23 cellular contexts compared by ENCODE assay signal in the genomic region with DNA sequence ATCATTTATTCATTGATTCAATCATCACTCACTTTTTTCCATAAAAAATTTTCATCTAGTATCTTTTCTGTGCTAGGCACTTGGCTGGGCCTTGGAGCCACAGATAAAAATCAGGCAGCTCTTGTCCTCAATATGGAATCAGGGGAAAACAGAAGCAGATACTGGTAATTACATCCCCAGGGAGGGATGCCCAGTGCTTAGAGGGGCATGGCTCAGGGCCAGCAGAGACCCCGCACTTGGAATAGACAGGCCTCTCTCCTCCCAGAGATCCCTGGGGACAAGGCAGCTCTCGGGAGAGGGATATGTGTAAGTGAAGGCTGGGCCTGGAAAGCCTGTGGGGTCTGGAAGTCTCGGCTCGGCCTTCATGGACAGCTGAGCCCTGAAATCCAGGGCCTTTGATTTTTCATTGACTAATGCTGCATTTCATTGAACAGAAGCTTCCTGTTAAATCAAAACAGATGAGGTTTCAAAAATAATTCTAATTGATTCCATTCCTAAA.
"Had no signal": no experiment of that assay in that cellular context is flagged by ENCODE, and none has a peak within 500 bp of the region (broad histone marks: within the 10 kb centered on the region; RNA-seq: fewer than 3 reads in every experiment).

No MANE protein-coding gene starts in this region.

- H3K36me3 Mint-ChIP-seq: activated naive CD4-positive, alpha-beta T cell treated with anti-CD3 and anti-CD28 coated beads, Interleukin-2, amount 50 U/mL, for 24 hours; brain; mesothelial cell of epicardium; natural killer cell had no signal

- H3K27ac Mint-ChIP-seq: activated CD4-positive, alpha-beta T cell treated with anti-CD3 and anti-CD28 coated beads, Interleukin-2, amount 10 ng/mL, durations not matched to agents 7 days and 5 days; activated naive CD4-positive, alpha-beta T cell treated with anti-CD3 and anti-CD28 coated beads, Interleukin-2, amount 50 U/mL, for 24 hours; activated T-helper 1 cell treated with anti-CD3 and anti-CD28 coated beads, Interleukin-12 subunit alpha, Interleukin-12 subunit beta, Interleukin-2, Interleukin-4 antibody, amounts not matched to agents 30 ng/mL and 10 ng/mL and 1 ng/mL, durations not matched to agents 14 hours and 24 hours and 36 hours; brain; effector memory CD8-positive, alpha-beta T cell; mesothelial cell of epicardium; natural killer cell had no signal

- ATAC-seq: effector memory CD8-positive, alpha-beta T cell; heart right ventricle; left lung; natural killer cell had no signal

- H3K4me1 Mint-ChIP-seq: activated CD4-positive, alpha-beta T cell treated with anti-CD3 and anti-CD28 coated beads, Interleukin-2, amount 10 ng/mL, durations not matched to agents 7 days and 5 days; activated naive CD4-positive, alpha-beta T cell treated with anti-CD3 and anti-CD28 coated beads, Interleukin-2, amount 50 U/mL, for 24 hours; brain; mesothelial cell of epicardium; natural killer cell had no signal

- H3K4me3 Mint-ChIP-seq: activated CD4-positive, alpha-beta T cell treated with anti-CD3 and anti-CD28 coated beads, Interleukin-2, amount 10 ng/mL, durations not matched to agents 7 days and 5 days; activated naive CD4-positive, alpha-beta T cell treated with anti-CD3 and anti-CD28 coated beads, Interleukin-2, amount 50 U/mL, for 24 hours; activated T-helper 1 cell treated with anti-CD3 and anti-CD28 coated beads, Interleukin-12 subunit alpha, Interleukin-12 subunit beta, Interleukin-2, Interleukin-4 antibody, amounts not matched to agents 30 ng/mL and 10 ng/mL and 1 ng/mL, durations not matched to agents 14 hours and 24 hours and 36 hours; brain; effector memory CD8-positive, alpha-beta T cell; mesothelial cell of epicardium; natural killer cell had no signal

- H3K9me3 Mint-ChIP-seq: activated CD4-positive, alpha-beta T cell treated with anti-CD3 and anti-CD28 coated beads, Interleukin-2, amount 10 ng/mL, durations not matched to agents 7 days and 5 days; activated naive CD4-positive, alpha-beta T cell treated with anti-CD3 and anti-CD28 coated beads, Interleukin-2, amount 50 U/mL, for 24 hours; activated T-helper 1 cell treated with anti-CD3 and anti-CD28 coated beads, Interleukin-12 subunit alpha, Interleukin-12 subunit beta, Interleukin-2, Interleukin-4 antibody, amounts not matched to agents 30 ng/mL and 10 ng/mL and 1 ng/mL, durations not matched to agents 14 hours and 24 hours and 36 hours; brain; effector memory CD8-positive, alpha-beta T cell; mesothelial cell of epicardium; natural killer cell had no signal

- H3K36me3 ChIP-seq: heart right ventricle, left lung, ovary, prostate gland, spleen, WERI-Rb-1 had no signal

- H3K4me3 ChIP-seq: heart right ventricle, left lung, ovary, prostate gland, SK-N-MC, spleen, testis had no signal

- FAIRE-seq: TTC549 had no signal

- H3K27ac ChIP-seq: heart right ventricle, left lung, ovary, prostate gland, SK-N-MC, spleen, testis, WERI-Rb-1 had no signal

- DNase-seq: activated CD4-positive, alpha-beta T cell treated with anti-CD3 and anti-CD28 coated beads, Interleukin-2, amount 10 ng/mL, durations not matched to agents 7 days and 5 days; activated CD4-positive, CD25-positive, alpha-beta regulatory T cell treated with anti-CD3 and anti-CD28 coated beads, Interleukin-2, amount 50 U/mL, for 72 hours; activated gamma-delta T cell; anterior cingulate cortex; caudate nucleus; effector memory CD8-positive, alpha-beta T cell; left lung; mammary epithelial cell; natural killer cell; spleen; stimulated activated CD4-positive, alpha-beta T cell treated with anti-CD3 and anti-CD28 coated beads, Interleukin-4, amount 100 ng/mL, for 1 hour; stimulated activated naive CD4-positive, alpha-beta T cell; testis; WERI-Rb-1 had no signal

- H3K9me3 ChIP-seq: heart right ventricle, left lung, ovary, prostate gland, spleen, testis had no signal

- H3K4me1 ChIP-seq: left lung, prostate gland, spleen, testis had no signal
